Comparison of ENCODE assay signal across 1 cellular context in the genomic region with DNA sequence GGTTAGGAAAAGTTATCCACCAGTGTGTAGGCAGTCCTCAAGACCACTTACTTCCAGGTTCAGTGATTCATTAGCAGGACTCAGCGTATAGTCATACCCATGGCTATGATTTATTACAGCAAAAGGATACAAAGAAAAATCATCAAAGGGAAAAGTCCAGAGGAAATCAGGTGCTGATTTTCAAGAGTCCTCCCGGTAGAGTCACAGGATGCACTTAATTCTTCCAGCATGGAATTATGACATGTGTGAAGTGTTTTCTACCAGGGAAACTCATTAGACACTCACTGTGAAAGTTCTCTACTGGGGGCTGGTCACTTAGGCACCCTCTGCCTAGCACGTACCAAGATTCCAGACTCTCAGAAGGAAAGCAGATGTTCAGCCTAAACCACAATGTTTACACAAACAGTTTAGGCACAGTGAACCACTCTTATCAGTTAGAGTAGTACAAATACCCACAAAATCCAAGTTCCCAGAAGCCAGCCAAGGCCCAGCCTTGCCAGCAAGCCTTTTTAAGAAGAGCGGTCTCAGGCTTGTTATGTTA.
TF ChIP-seq lines count a peak whose summit lies in the region.

No MANE protein-coding gene starts in this region.

TF ChIP-seq in HCT116, 20 proteins besides CTCF, POLR2A, EP300 and RAD21:
- TF ChIP-seq TCF7L2 (IDR thresholded peaks at IDR 0.05; ENCODE audit: borderline replicate concordance, extremely low read depth, insufficient read depth, insufficient read length) = peak; percentile 91
- peak; percentile 20 for TF ChIP-seq YY1 (IDR thresholded peaks at IDR 0.05; ENCODE audit: extremely low read depth, insufficient replicate concordance, low read depth, low read length)
- TF ChIP-seq EZH2phosphoT487 (IDR thresholded peaks at IDR 0.05; ENCODE audit: borderline replicate concordance) = no peak
- peak; percentile 97 for TF ChIP-seq FOSL1 (IDR thresholded peaks at IDR 0.05; ENCODE audit: low read depth)
- peak; percentile 68; the same call in 1 of the 2 replicates for TF ChIP-seq SRF (IDR thresholded peaks at IDR 0.05; ENCODE audit: low read depth)
- peak; percentile 68 for TF ChIP-seq POLR2AphosphoS5 (IDR thresholded peaks at IDR 0.05; ENCODE audit: low read depth, low read length)
- peak; percentile 95 for TF ChIP-seq JUND (IDR thresholded peaks at IDR 0.05)
- TF ChIP-seq ATF3 (IDR thresholded peaks at IDR 0.05) = no peak
- peak; percentile 87; the same call in 1 of the 2 replicates for TF ChIP-seq SIN3A (IDR thresholded peaks at IDR 0.05; ENCODE audit: low read depth)
- peak; percentile 82; the same call in 1 of the 2 replicates for TF ChIP-seq CEBPB (IDR thresholded peaks at IDR 0.05; ENCODE audit: low read depth)
- TF ChIP-seq SP1 (IDR thresholded peaks at IDR 0.05; ENCODE audit: low read depth) = peak; percentile 98
- TF ChIP-seq, protein P1, sequence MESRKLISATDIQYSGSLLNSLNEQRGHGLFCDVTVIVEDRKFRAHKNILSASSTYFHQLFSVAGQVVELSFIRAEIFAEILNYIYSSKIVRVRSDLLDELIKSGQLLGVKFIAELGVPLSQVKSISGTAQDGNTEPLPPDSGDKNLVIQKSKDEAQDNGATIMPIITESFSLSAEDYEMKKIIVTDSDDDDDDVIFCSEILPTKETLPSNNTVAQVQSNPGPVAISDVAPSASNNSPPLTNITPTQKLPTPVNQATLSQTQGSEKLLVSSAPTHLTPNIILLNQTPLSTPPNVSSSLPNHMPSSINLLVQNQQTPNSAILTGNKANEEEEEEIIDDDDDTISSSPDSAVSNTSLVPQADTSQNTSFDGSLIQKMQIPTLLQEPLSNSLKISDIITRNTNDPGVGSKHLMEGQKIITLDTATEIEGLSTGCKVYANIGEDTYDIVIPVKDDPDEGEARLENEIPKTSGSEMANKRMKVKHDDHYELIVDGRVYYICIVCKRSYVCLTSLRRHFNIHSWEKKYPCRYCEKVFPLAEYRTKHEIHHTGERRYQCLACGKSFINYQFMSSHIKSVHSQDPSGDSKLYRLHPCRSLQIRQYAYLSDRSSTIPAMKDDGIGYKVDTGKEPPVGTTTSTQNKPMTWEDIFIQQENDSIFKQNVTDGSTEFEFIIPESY (IDR thresholded peaks at IDR 0.05; ENCODE audit: extremely low read depth, insufficient replicate concordance, low read length) = peak; percentile 50
- TF ChIP-seq ELF1 (IDR thresholded peaks at IDR 0.05; ENCODE audit: borderline replicate concordance, low read depth) = no peak
- TF ChIP-seq REST (IDR thresholded peaks at IDR 0.05; ENCODE audit: low read depth) = no peak
- TF ChIP-seq ZNF274 (IDR thresholded peaks at IDR 0.05; ENCODE audit: low read depth, low read length) = no peak
- peak; percentile 68; the same call in 1 of the 2 replicates for TF ChIP-seq MAX (IDR thresholded peaks at IDR 0.05)
- TF ChIP-seq CBX3 (IDR thresholded peaks at IDR 0.05; ENCODE audit: low read depth) = peak; percentile 76; the same call in 1 of the 2 replicates
- TF ChIP-seq EZH2 (IDR thresholded peaks at IDR 0.05) = no peak
- TF ChIP-seq EGR1 (IDR thresholded peaks at IDR 0.05; ENCODE audit: low read depth) = 0 out of 2 replicates have a peak, but pooled peaks have one; percentile 3
- TF ChIP-seq ZFX (IDR thresholded peaks at IDR 0.05) = no peak
